ENCODE assay signal across 1 cellular context in the genomic region with DNA sequence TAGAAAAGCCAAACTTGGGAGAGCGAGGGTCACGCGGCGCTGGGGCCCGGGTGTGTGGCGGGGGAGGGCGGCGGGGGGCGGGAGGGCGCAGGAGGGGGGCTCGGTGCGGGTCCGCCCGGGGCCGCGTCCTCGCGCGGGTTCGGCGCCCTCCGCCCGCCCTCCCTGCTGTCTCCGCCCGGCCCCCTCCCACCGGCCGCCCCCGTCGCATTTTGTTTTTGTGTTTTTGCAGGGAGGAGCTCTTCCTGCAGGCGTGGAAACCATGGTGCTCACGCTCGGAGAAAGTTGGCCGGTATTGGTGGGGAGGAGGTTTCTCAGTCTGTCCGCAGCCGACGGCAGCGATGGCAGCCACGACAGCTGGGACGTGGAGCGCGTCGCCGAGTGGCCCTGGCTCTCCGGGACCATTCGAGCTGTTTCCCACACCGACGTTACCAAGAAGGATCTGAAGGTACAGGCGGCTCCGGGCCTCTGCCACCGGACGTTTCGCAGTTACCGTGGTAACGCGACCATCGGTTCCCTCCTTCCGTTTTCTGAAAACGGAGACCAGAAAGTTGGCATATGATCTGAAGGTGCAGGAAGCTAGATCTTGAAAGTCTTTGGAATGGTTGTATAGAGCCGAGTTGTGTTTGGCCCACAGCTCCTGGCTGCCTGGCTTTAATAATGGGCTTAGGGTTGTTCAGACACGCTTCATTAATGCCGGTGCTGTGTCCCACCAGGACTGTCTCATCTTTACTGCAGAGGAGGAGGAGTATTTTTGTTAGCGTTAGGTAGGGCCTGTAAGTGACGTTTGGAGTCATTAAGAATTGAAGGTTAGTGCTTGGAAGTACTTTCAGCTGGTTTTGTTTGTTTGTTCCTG.
A peak's percentile ranks its signal among the peaks of the same experiment; 100 is the strongest.
TF ChIP-seq lines count a peak whose summit lies in the region.

No MANE protein-coding gene starts in this region.

TF ChIP-seq in IMR-90, 13 proteins besides CTCF, POLR2A, EP300 and RAD21:
- TF ChIP-seq MXI1 (IDR thresholded peaks at IDR 0.05; ENCODE audit: borderline replicate concordance, low read depth, low read length) (peak; percentile 70; the same call in 1 of the 2 replicates), FOS (IDR thresholded peaks at IDR 0.05; ENCODE audit: low read depth, low read length) (no peak)
TF ChIP-seq in IMR-90: peak in this region for 1.
